Comparison of ENCODE assay signal across 30 cellular contexts in genomic region chr1:240635466-240636256, GRCh38. TPM values are rescaled to one million over a fixed set of nuclear protein-coding genes. Genes with fewer than 3 reads are reported as not detected.
"Had no signal": no experiment of that assay in that cellular context is flagged by ENCODE, and none has a peak within 500 bp of the region (broad histone marks: within the 10 kb centered on the region; RNA-seq: fewer than 3 reads in every experiment).

No MANE protein-coding gene starts in this region.

- H3K4me3 ChIP-seq: ascending aorta, body of pancreas, Peyer's patch, SJSA1 had no signal

- H3K36me3 ChIP-seq: ascending aorta, Peyer's patch, SJSA1 had no signal

- H3K9ac ChIP-seq: KMS-11 had no signal

- H3K4me2 ChIP-seq: KMS-11 had no signal

- H3K9me3 ChIP-seq: ascending aorta, body of pancreas, Peyer's patch, SJSA1 had no signal

- DNase-seq: activated B cell treated with CpG ODN at 0.5 μM for 24 hours; activated CD4-positive, alpha-beta T cell treated with anti-CD3 and anti-CD28 coated beads for 1 hour; activated CD4-positive, alpha-beta T cell treated with anti-CD3 and anti-CD28 coated beads, Interleukin-2, amount 10 ng/mL, durations not matched to agents 24 days and 14 days; activated CD4-positive, alpha-beta T cell treated with anti-CD3 and anti-CD28 coated beads, Interleukin-2, amount 50 U/mL, for 48 hours; activated CD8-positive, alpha-beta memory T cell treated with anti-CD3 and anti-CD28 coated beads, Interleukin-2, amount 10 ng/mL, durations not matched to agents 7 days and 5 days; activated effector memory CD4-positive, alpha-beta T cell treated with Interleukin-2 at 50 U/mL for 16 hours; activated naive CD4-positive, alpha-beta T cell; activated naive CD8-positive, alpha-beta T cell treated with anti-CD3 and anti-CD28 coated beads, Interleukin-2, amount 50 U/mL, for 24 hours; activated T-cell treated with anti-CD3 and anti-CD28 coated beads, Interleukin-2, amount 50 U/mL, for 24 hours; amniotic stem cell; body of pancreas; central memory CD4-positive, alpha-beta T cell; NCI-H1092; NCI-H1417; NCI-H1930; NCI-H2171; NCI-H2227 treated with DMSO at 0.1 percent for 48 hours; NCI-H446 treated with DMSO at 0.1 percent for 48 hours; NCI-H524 treated with DMSO at 0.1 percent for 48 hours; NCI-H748 treated with DMSO at 0.1 percent for 48 hours; NK-92 treated with Interleukin-12 subunit alpha and Interleukin-12 subunit beta, amount 100 ng/mL, for 24 hours; Peyer's patch; Right ventricle myocardium superior; T-helper 9 cell had no signal

- H3K4me1 ChIP-seq: ascending aorta, body of pancreas, Peyer's patch, SJSA1 had no signal

- H3K27ac ChIP-seq: ascending aorta, body of pancreas, KMS-11, Peyer's patch, RWPE1, SJSA1 had no signal

- H3K27me3 ChIP-seq: ascending aorta, body of pancreas, Peyer's patch had no signal

RNA-seq across cellular contexts. Expression of gene GREM2, which starts 23.7 kb away (rescaled TPM):
- total RNA-seq: activated B cell treated with CpG ODN at 0.5 μM for 24 hours, ascending aorta, bronchial epithelial cell, MCF 10A, Right ventricle myocardium superior had no signal
